16 cellular contexts compared by ENCODE assay signal in the genomic region with DNA sequence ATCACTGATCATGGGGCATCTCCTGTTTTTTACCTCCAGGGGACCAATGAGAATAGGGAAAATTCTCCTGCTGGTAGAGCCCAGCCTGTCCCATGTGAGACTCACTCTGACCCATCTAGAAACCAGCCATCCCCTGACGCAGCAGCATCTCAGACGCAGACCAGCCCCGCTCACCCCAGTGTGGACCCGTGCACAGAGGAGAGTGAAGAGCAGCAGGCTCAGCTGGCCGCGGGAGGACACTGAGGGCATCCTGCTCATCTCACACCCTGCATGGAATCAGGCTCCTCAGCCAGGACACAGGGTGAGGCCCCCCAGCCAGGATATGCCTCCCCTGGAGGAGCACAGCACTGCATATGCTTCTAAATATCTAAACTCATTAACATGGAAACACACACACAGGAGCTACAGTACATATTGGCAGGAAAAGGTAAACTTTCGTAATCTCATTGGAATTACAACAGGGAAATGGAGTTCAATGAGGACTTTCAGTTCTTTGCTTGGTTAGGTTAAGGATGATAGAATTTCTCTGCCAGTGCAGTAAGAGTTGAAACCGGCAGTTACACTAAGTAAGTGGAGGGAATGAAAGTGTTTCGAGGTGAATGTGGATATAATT. TPM values are rescaled to one million over a fixed set of nuclear protein-coding genes. Genes with fewer than 3 reads are reported as not detected.
DNase-seq lines count a peak whose midpoint lies in the region; ATAC-seq and TF ChIP-seq lines count a peak whose summit lies in the region.
"Had no signal": no experiment of that assay in that cellular context is flagged by ENCODE, and none has a peak within 500 bp of the region (broad histone marks: within the 10 kb centered on the region; RNA-seq: fewer than 3 reads in every experiment).

No MANE protein-coding gene starts in this region.

- H3K9ac ChIP-seq in MM.1S (ENCODE audit: low read length), result no peak overlapping the region
- H3K9ac ChIP-seq: parathyroid adenoma had no signal

- H3K27me3 ChIP-seq in right lobe of liver (no peaks in the 10 kb centered on the region), MM.1S (replicated peaks; ENCODE audit: insufficient read depth, low read length) (no peaks in the 10 kb centered on the region)
- H3K27me3 ChIP-seq: transverse colon had no signal

- H3K36me3 ChIP-seq in right lobe of liver (no peaks in the 10 kb centered on the region), MM.1S (replicated peaks; ENCODE audit: insufficient read depth, low read length) (no peaks in the 10 kb centered on the region; the same call in 1 of the 2 replicates)

- no peaks in the 10 kb centered on the region for H3F3A ChIP-seq in MM.1S (ENCODE audit: insufficient read depth, low read length)

- no peak for ATAC-seq in activated T-cell treated with anti-CD3 and anti-CD28 coated beads, Interleukin-2, amount 50 U/mL, for 72 hours (replicated peaks in 1 of 2)
- ATAC-seq in right lobe of liver, result peak; percentile 92 to 94 (median 93)
- ATAC-seq: esophagus mucosa, Panc1 had no signal

- H3K4me2 ChIP-seq in MM.1S (ENCODE audit: low read depth, low read length), result no peak overlapping the region

- 31% methylated on average over 5 of the region's 9 CpGs for WGBS in right lobe of liver (ENCODE audit: insufficient coverage, low coverage, low lambda C conversion rate, missing lambda C conversion rate)

- no peak for TF ChIP-seq POLR2A in right lobe of liver (IDR thresholded peaks at IDR 0.05)

- CTCF ChIA-PET in HEK293T (lab: Yijun Ruan, JAX), result no interaction called here

- DNase-seq in activated T-cell treated with anti-CD3 and anti-CD28 coated beads, Interleukin-2, amount 50 U/mL, for 72 hours, result no peak
- DNase-seq in activated T-cell treated with anti-CD3 and anti-CD28 coated beads for 4 hours (no peak), right lobe of liver (peak; percentile 23 to 65 (median 46)), substantia nigra (lab: John Stamatoyannopoulos, UW) (peak in 8 of 49 donors; percentile 8 to 21 (median 16)), NCI-H187 treated with DMSO at 0.1 percent for 48 hours (lab: John Stamatoyannopoulos, UW) (no peak), HEK293T (ENCODE audit: extremely low spot score) (no peak), MM.1S (no peak)
- DNase-seq: activated CD4-positive, alpha-beta T cell treated with anti-CD3 and anti-CD28 coated beads, Interleukin-2, amount 50 U/mL, for 4 hours; DND-41; stimulated activated CD4-positive, alpha-beta T cell treated with anti-CD3 and anti-CD28 coated beads, Interleukin-4, amount 100 ng/mL, for 24 hours; stimulated activated CD8-positive, alpha-beta memory T cell treated with anti-CD3 and anti-CD28 coated beads, Interleukin-4, amount 100 ng/mL, for 48 hours; transverse colon had no signal

- POLR2A ChIA-PET in HEK293T (lab: Yijun Ruan, JAX), result no interaction called here

- H4K20me1 ChIP-seq in MM.1S (ENCODE audit: insufficient read depth, low read length), result no peaks in the 10 kb centered on the region

- peak overlapping the region; percentile 43 for H3K27ac Mint-ChIP-seq in activated T-cell treated with anti-CD3 and anti-CD28 coated beads, Interleukin-2, amount 50 U/mL, for 72 hours

- intact Hi-C loops in right lobe of liver (cut with DNase I), result loop anchor here in 1 of 2 donors (10.0 kb wide), 1 partner anchor 115 kb away; no protein-coding TSS in a partner anchor

- no peak overlapping the region for H2AFZ ChIP-seq in MM.1S (ENCODE audit: low read length)
- H2AFZ ChIP-seq: parathyroid adenoma had no signal

- no peaks in the 10 kb centered on the region for H3K27me3 Mint-ChIP-seq in activated T-cell treated with anti-CD3 and anti-CD28 coated beads, Interleukin-2, amount 50 U/mL, for 72 hours (ENCODE audit: low read depth)

- peaks cover 1 to 4% of the 10 kb centered on the region in 2 donors for H3K9me3 Mint-ChIP-seq in activated T-cell treated with anti-CD3 and anti-CD28 coated beads, Interleukin-2, amount 50 U/mL, for 72 hours

- H3K27ac ChIP-seq in cingulate gyrus (ENCODE audit: low read depth, low read length), result peak overlapping the region; percentile 8
- peak overlapping the region in 2 of 3 donors; percentile 20 to 34 for H3K27ac ChIP-seq in right lobe of liver
- H3K27ac ChIP-seq in substantia nigra (ENCODE audit: low read depth, low read length, poor library complexity, severe bottlenecking), result peak overlapping the region; percentile 59
- H3K27ac ChIP-seq in MM.1S (ENCODE audit: low read length), result no peak overlapping the region
- H3K27ac ChIP-seq: parathyroid adenoma had no signal

- H3K4me3 Mint-ChIP-seq in activated T-cell treated with anti-CD3 and anti-CD28 coated beads, Interleukin-2, amount 50 U/mL, for 72 hours, result no peak overlapping the region

- H3K79me2 ChIP-seq in MM.1S (ENCODE audit: low read length), result no peaks in the 10 kb centered on the region
- H3K79me2 ChIP-seq: parathyroid adenoma had no signal

- peak overlapping the region in 1 of 3 donors; percentile 26 for H3K4me3 ChIP-seq in right lobe of liver
- no peak overlapping the region for H3K4me3 ChIP-seq in MM.1S (ENCODE audit: low read length)
- H3K4me3 ChIP-seq: transverse colon had no signal

- H3K9me3 ChIP-seq in right lobe of liver (no peaks in the 10 kb centered on the region), MM.1S (replicated peaks; ENCODE audit: insufficient read depth, low read length) (no peaks in the 10 kb centered on the region)
- H3K9me3 ChIP-seq: transverse colon had no signal

- H3K9me2 ChIP-seq in MM.1S (replicated peaks; ENCODE audit: insufficient read depth, low read length), result no peaks in the 10 kb centered on the region

- H3K36me3 Mint-ChIP-seq in activated T-cell treated with anti-CD3 and anti-CD28 coated beads, Interleukin-2, amount 50 U/mL, for 72 hours (ENCODE audit: insufficient read depth in 2 of 2), result peaks cover 11 to 25% of the 10 kb centered on the region in 2 donors

- peaks cover 0 to 12% (median 4%) of the 10 kb centered on the region in 4 donors for H3K4me1 ChIP-seq in right lobe of liver
- no peaks in the 10 kb centered on the region for H3K4me1 ChIP-seq in MM.1S (ENCODE audit: low read length)
- H3K4me1 ChIP-seq: parathyroid adenoma had no signal

- H3K4me1 Mint-ChIP-seq in activated T-cell treated with anti-CD3 and anti-CD28 coated beads, Interleukin-2, amount 50 U/mL, for 72 hours (ENCODE audit: low read depth), result peaks cover 3% of the 10 kb centered on the region

- TF ChIP-seq CTCF in right lobe of liver (IDR thresholded peaks at IDR 0.05), result peak in 1 of 4 donors; percentile 12
- no peak for TF ChIP-seq CTCF in MM.1S (IDR thresholded peaks at IDR 0.05; ENCODE audit: low read length)

TF ChIP-seq in HEK293T, 16 proteins besides CTCF, POLR2A, EP300 and RAD21:
- no peak for TF ChIP-seq SUZ12 (IDR thresholded peaks at IDR 0.05)
- no peak for TF ChIP-seq ELF4 (IDR thresholded peaks at IDR 0.05)
- TF ChIP-seq PKNOX1 (IDR thresholded peaks at IDR 0.05), result no peak
- no peak for TF ChIP-seq ARNT (IDR thresholded peaks at IDR 0.05)
- no peak for TF ChIP-seq FOXA1 (IDR thresholded peaks at IDR 0.05)
- no peak for TF ChIP-seq NFRKB (IDR thresholded peaks at IDR 0.05)
- TF ChIP-seq FOXK2 (IDR thresholded peaks at IDR 0.05), result no peak
- no peak for TF ChIP-seq TARDBP (IDR thresholded peaks at IDR 0.05)
- TF ChIP-seq HDGF (IDR thresholded peaks at IDR 0.05; ENCODE audit: borderline replicate concordance), result no peak
- TF ChIP-seq LEF1 (IDR thresholded peaks at IDR 0.05; ENCODE audit: borderline replicate concordance), result no peak
- TF ChIP-seq CTBP1 (IDR thresholded peaks at IDR 0.05; ENCODE audit: borderline replicate concordance), result no peak
- TF ChIP-seq ZNF384 (IDR thresholded peaks at IDR 0.05), result no peak
- TF ChIP-seq SP1 (IDR thresholded peaks at IDR 0.05), result no peak
- no peak for TF ChIP-seq L3MBTL2 (conservative IDR thresholded peaks at IDR 0.05)

RNA-seq across cellular contexts. Expression of gene NEMP2, which starts 34.4 kb away (rescaled TPM):
- total RNA-seq in activated T-cell treated with anti-CD3 and anti-CD28 coated beads, Interleukin-2, amount 50 U/mL, for 72 hours, result 10 to 100 TPM; 22.3 to 22.9 TPM
- total RNA-seq in right lobe of liver, result 1 to 10 TPM; 2.0 to 4.1 (median 2.7) TPM

Comparison
In these comparisons a context has a peak if more than half of its experiments do, and no peak if none do; other contexts are left out.
1. ATAC-seq: peak in right lobe of liver (4 of 4); none in activated T-cell treated with anti-CD3 and anti-CD28 coated beads, Interleukin-2, amount 50 U/mL, for 72 hours (0 of 2).
2. DNase-seq: peak in right lobe of liver (3 of 3); none in activated T-cell treated with anti-CD3 and anti-CD28 coated beads, Interleukin-2, amount 50 U/mL, for 72 hours (0 of 2), activated T-cell treated with anti-CD3 and anti-CD28 coated beads for 4 hours (single experiment), NCI-H187 treated with DMSO at 0.1 percent for 48 hours (single experiment), HEK293T (single experiment) and MM.1S (single experiment).
3. RNA of gene NEMP2, which starts 34.4 kb away (total RNA-seq): 22.3 to 22.9 TPM in activated T-cell treated with anti-CD3 and anti-CD28 coated beads, Interleukin-2, amount 50 U/mL, for 72 hours; 2.0 to 4.1 TPM in right lobe of liver; every median in the first group is over 4 times any median in the second.